Comparison of ENCODE assay signal across 8 cellular contexts in the genomic region with DNA sequence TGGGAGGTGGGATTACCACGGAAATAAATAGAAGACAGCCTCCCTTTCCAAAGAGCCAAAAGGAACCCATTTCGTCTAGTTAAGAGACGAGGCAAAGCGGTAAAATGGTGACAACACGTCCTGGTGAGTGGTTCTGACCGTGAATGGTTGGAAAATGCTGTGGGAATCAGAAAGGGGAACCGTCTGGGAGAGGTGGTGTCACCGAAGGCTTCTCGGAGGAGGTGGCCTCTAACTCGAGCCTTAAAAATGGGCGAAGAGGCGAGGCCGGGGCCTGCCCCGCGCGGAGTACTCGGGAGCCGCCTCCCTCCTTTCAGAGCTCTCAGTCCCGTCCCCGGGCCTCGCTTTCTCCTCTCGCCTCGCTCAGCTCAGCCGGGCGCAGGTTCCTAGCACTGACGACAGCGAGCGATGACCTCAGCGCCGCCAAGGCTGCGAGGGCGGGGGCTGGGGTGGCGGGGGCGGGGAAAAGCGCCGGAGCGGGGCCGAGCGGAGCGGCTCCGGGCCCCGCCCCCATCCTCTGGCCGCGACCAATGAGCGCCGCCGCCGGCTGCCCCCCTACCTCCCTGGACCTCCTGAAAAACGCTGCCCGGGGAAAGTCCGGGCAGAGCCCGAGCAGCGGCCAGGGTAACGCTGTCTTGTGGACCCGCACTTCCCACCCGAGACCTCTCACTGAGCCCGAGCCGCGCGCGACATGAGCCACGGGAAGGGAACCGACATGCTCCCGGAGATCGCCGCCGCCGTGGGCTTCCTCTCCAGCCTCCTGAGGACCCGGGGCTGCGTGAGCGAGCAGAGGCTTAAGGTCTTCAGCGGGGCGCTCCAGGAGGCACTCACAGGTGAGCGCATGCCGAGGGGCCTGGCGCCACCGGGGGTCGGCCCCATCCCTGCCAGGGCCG. TPM values are rescaled to one million over a fixed set of nuclear protein-coding genes. Genes with fewer than 3 reads are reported as not detected.
DNase-seq lines count a peak whose midpoint lies in the region; ATAC-seq, FAIRE-seq and TF ChIP-seq lines count a peak whose summit lies in the region.

TSS of gene BTG2 (plus strand) at position 601 of the 890 bp plus-strand sequence. CDS start at position 689, 88 bp downstream.

- FAIRE-seq in D721Med (lab: Jason Lieb, UNC) = no peak
- FAIRE-seq in endothelial cell of umbilical vein (lab: Jason Lieb, UNC) = peak; percentile 94

- peak; percentile 95 for DNase-seq in D721Med (ENCODE audit: insufficient read length, low spot score)
- DNase-seq in HuH-7.5 (ENCODE audit: low spot score) = peak; percentile 86
- DNase-seq in activated T-cell treated with anti-CD3 and anti-CD28 coated beads for 1 hour (ENCODE audit: low read depth) = peak; percentile 90
- DNase-seq in endothelial cell of umbilical vein (ENCODE audit: low read depth, low spot score) = peak; percentile 91
- peak; percentile 97 for DNase-seq in midbrain (lab: John Stamatoyannopoulos, UW)
- DNase-seq in stimulated activated CD8-positive, alpha-beta memory T cell treated with anti-CD3 and anti-CD28 coated beads, Interleukin-2, amount 100 ng/mL, for 1 hour (ENCODE audit: low read depth in 2 of 2) = peak; percentile 85 to 88

- CTCF ChIA-PET in endothelial cell of umbilical vein (lab: Charles Lee) = interaction anchor here (0.6 to 7.8 kb wide), 9 partner anchors 11 to 318 kb away, joined by 3 to 88 read pairs (median 5); no protein-coding TSS in a partner anchor

- H3F3A ChIP-seq in OCI-LY1 (ENCODE audit: insufficient read depth, low read length) = peaks cover 38% of the 10 kb centered on the region

- no peaks in the 10 kb centered on the region for H3K9me2 ChIP-seq in OCI-LY1 (ENCODE audit: low read depth, low read length)

- peaks cover 73% of the 10 kb centered on the region for H3K4me1 ChIP-seq in OCI-LY1 (ENCODE audit: insufficient read depth, low read length, severe bottlenecking)
- peaks cover 19% of the 10 kb centered on the region for H3K4me1 ChIP-seq in endothelial cell of umbilical vein (ENCODE audit: control insufficient read depth, extremely low read depth, insufficient read depth, low read length)

- TSS peak; percentile 59 for BruUV-seq in endothelial cell of umbilical vein (replicated peaks; lab: Mats Ljungman, UMichigan)

- H3K79me2 ChIP-seq in OCI-LY1 (ENCODE audit: insufficient read depth, low read length) (peaks cover 44% of the 10 kb centered on the region), endothelial cell of umbilical vein (ENCODE audit: control insufficient read depth, insufficient read depth, low read length) (peaks cover 6% of the 10 kb centered on the region)

- no peaks in the 10 kb centered on the region for H3K9me3 ChIP-seq in OCI-LY1 (ENCODE audit: low read length)
- no peaks in the 10 kb centered on the region for H3K9me3 ChIP-seq in endothelial cell of umbilical vein (replicated peaks; ENCODE audit: control insufficient read depth, insufficient read depth, low read length)

- ATAC-seq in GM21526 (IDR thresholded peaks at IDR 0.05; ENCODE audit: low FRiP score, unreplicated experiment) = peak; percentile 58

- H3K4me2 ChIP-seq in OCI-LY1 (ENCODE audit: low read length) (peak within 1 kb of the TSS; percentile 86), endothelial cell of umbilical vein (ENCODE audit: insufficient read depth, low read length) (peak within 1 kb of the TSS; percentile 62)

- intact Hi-C loops in endothelial cell of umbilical vein (cut with micrococcal nuclease) = loop anchor here (1.0 kb wide), 4 partner anchors 15 to 33 kb away; no protein-coding TSS in a partner anchor

- H3K4me3 ChIP-seq in OCI-LY1 (ENCODE audit: low read depth, low read length, poor library complexity, severe bottlenecking) = peak within 1 kb of the TSS; percentile 97
- peak within 1 kb of the TSS; percentile 70 to 97 (median 73) for H3K4me3 ChIP-seq in endothelial cell of umbilical vein (replicated peaks in 1 of 3; ENCODE audit: insufficient read depth in 1 of 3, low read depth in 1 of 3, low read length in 3 of 3)

- H3K27me3 ChIP-seq in OCI-LY1 (ENCODE audit: insufficient read depth, low read length) (no peaks in the 10 kb centered on the region), endothelial cell of umbilical vein (ENCODE audit: control insufficient read depth in 2 of 2, insufficient read depth in 2 of 2, low read length in 2 of 2) (peaks cover 4 to 7% of the 10 kb centered on the region in 2 experiments)

- peak; percentile 99 for TF ChIP-seq POLR2A in endothelial cell of umbilical vein (IDR thresholded peaks at IDR 0.05; ENCODE audit: low read depth, low read length)

- POLR2A ChIA-PET in endothelial cell of umbilical vein (lab: Charles Lee) = interaction anchor here (0.6 to 4.9 kb wide), 18 partner anchors 9 to 1919 kb away, joined by 3 to 115 read pairs (median 3); partner anchors contain the start of gene MDM4

- TF ChIP-seq CTCF in D721Med (IDR thresholded peaks at IDR 0.05; ENCODE audit: insufficient read depth, missing control alignments) = no peak
- TF ChIP-seq CTCF in OCI-LY1 (IDR thresholded peaks at IDR 0.05; ENCODE audit: low read length) = no peak
- no peak for TF ChIP-seq CTCF in endothelial cell of umbilical vein (IDR thresholded peaks at IDR 0.05; ENCODE audit: extremely low read depth in 1 of 2, insufficient read depth in 1 of 2, low read depth in 1 of 2, low read length in 2 of 2)

- H3K9ac ChIP-seq in OCI-LY1 (ENCODE audit: low read length) = peak within 1 kb of the TSS; percentile 99
- H3K9ac ChIP-seq in endothelial cell of umbilical vein (replicated peaks; ENCODE audit: extremely low read depth, insufficient read depth, low read length) = peak within 1 kb of the TSS; percentile 65

- H2AFZ ChIP-seq in OCI-LY1 (ENCODE audit: low read length) (no peak within 1 kb of the TSS), endothelial cell of umbilical vein (ENCODE audit: low read depth, low read length) (peak within 1 kb of the TSS; percentile 84)

- H4K20me1 ChIP-seq in OCI-LY1 (ENCODE audit: insufficient read depth, low read length) (no peaks in the 10 kb centered on the region), endothelial cell of umbilical vein (replicated peaks; ENCODE audit: control insufficient read depth, extremely low read depth, insufficient read depth, low read length) (peaks cover 5% of the 10 kb centered on the region)

- H3K9me1 ChIP-seq in endothelial cell of umbilical vein (replicated peaks; ENCODE audit: control insufficient read depth, extremely low read depth, insufficient read depth, low read length) = no peaks in the 10 kb centered on the region

- dilution Hi-C loops in endothelial cell of umbilical vein (cut with MboI; ENCODE audit: extremely low pct_ligation_motif_present, low sequenced_read_pairs) = no loop called here

- H3K27ac ChIP-seq in OCI-LY1 (ENCODE audit: low read depth, low read length, poor library complexity, severe bottlenecking) (peak within 1 kb of the TSS; percentile 100), endothelial cell of umbilical vein (ENCODE audit: insufficient read depth, low read depth, low read length) (peak within 1 kb of the TSS; percentile 42)

- H3K36me3 ChIP-seq in OCI-LY1 (ENCODE audit: insufficient read depth, low read length) = peaks cover 48% of the 10 kb centered on the region
- peaks cover 2 to 12% of the 10 kb centered on the region in 2 experiments for H3K36me3 ChIP-seq in endothelial cell of umbilical vein (ENCODE audit: control insufficient read depth in 2 of 2, extremely low read depth in 1 of 2, insufficient read depth in 2 of 2, low read length in 2 of 2)

TF ChIP-seq in endothelial cell of umbilical vein, 7 proteins besides CTCF, POLR2A, EP300 and RAD21:
- TF ChIP-seq EZH2 (IDR thresholded peaks at IDR 0.05; ENCODE audit: borderline replicate concordance, low read depth, low read length, severe bottlenecking) (no peak), MYC (IDR thresholded peaks at IDR 0.05; ENCODE audit: low read depth, low read length) (no peak), POLR2AphosphoS5 (IDR thresholded peaks at IDR 0.05; ENCODE audit: insufficient read depth, low read depth, low read length) (peak; percentile 99)
- TF ChIP-seq, protein P1, sequence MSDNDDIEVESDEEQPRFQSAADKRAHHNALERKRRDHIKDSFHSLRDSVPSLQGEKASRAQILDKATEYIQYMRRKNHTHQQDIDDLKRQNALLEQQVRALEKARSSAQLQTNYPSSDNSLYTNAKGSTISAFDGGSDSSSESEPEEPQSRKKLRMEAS (IDR thresholded peaks at IDR 0.05; ENCODE audit: insufficient read depth, insufficient read length) = no peak

RNA-seq across cellular contexts. Expression of gene BTG2, which starts in this region (rescaled TPM):
- total RNA-seq in endothelial cell of umbilical vein = 40.3 and 50.1 TPM in 2 replicates
- 35.6 and 59.0 TPM in 2 replicates for polyA plus RNA-seq in endothelial cell of umbilical vein
- polyA plus RNA-seq in endothelial cell of umbilical vein (2011; cell fraction: cytosol; rRNA removed) = 22.8 and 28.2 TPM in 2 replicates
- 16.8 and 17.3 TPM in 2 replicates for polyA plus RNA-seq in endothelial cell of umbilical vein (2011; cell fraction: nucleus; rRNA removed)
- 26.0 and 27.1 TPM in 2 replicates for polyA plus RNA-seq in endothelial cell of umbilical vein (2012)
- polyA minus RNA-seq in endothelial cell of umbilical vein = 50.2 and 51.0 TPM in 2 replicates
- polyA minus RNA-seq in endothelial cell of umbilical vein (2011; cell fraction: cytosol; rRNA and poly(A)+ RNA removed) = 11.2 TPM
- 17.3 and 21.6 TPM in 2 replicates for polyA minus RNA-seq in endothelial cell of umbilical vein (2011; cell fraction: nucleus; rRNA and poly(A)+ RNA removed)

Comparison
In these comparisons a context has a peak if more than half of its experiments do, and no peak if none do; other contexts are left out.
1. Peak in every context shown above with its lines: DNase-seq, ATAC-seq, H3K4me3 ChIP-seq and H3K27ac ChIP-seq.